Comparison of ENCODE assay signal across 1 cellular context in the genomic region with DNA sequence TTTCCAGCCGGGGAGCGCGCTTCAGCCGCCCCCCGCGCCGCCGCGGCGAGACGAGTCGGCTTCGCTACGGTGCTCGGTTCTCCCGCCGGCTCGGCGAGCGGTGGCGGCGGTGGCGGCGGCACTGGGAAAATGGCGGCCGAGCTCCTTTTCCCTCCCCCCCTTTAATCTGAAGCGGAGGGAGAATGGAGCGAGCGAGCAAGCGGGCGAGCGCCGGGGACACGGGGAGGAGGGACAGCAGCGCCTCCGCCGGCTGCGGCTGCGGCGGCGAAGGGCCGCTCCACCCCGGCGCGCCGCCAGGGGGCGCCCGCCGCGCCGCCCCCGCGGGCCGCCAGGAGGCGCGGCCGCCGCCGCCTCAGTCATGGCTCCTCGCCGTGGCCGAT.
TF ChIP-seq lines count a peak whose summit lies in the region.

Gene KANSL1, minus strand, starts transcription at position 184 of the 380 bp plus-strand sequence. CDS start 21,286 bp downstream, outside the sequence.

TF ChIP-seq in HepG2, 621 proteins besides CTCF, POLR2A, EP300 and RAD21 (continued from another document and continues in another):
- TF ChIP-seq, protein P1, sequence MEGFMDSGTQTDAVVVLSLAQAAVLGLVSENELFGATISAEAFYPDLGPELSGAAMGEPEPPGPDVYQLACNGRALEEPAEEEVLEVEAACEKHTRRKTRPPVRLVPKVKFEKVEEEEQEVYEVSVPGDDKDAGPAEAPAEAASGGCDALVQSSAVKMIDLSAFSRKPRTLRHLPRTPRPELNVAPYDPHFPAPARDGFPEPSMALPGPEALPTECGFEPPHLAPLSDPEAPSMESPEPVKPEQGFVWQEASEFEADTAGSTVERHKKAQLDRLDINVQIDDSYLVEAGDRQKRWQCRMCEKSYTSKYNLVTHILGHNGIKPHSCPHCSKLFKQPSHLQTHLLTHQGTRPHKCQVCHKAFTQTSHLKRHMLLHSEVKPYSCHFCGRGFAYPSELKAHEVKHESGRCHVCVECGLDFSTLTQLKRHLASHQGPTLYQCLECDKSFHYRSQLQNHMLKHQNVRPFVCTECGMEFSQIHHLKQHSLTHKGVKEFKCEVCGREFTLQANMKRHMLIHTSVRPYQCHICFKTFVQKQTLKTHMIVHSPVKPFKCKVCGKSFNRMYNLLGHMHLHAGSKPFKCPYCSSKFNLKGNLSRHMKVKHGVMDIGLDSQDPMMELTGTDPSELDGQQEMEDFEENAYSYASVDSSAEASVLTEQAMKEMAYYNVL (CRISPR knock-in tag; IDR thresholded peaks at IDR 0.05; ENCODE audit: borderline replicate concordance), result 0 out of 2 replicates have a peak, but pooled peaks have one; percentile 6
- TF ChIP-seq ATF7-NPFF (CRISPR knock-in tag; IDR thresholded peaks at IDR 0.05; ENCODE audit: low read depth) (peak; percentile 62; the same call in 1 of the 2 replicates), RXRB (CRISPR knock-in tag; IDR thresholded peaks at IDR 0.05; ENCODE audit: borderline replicate concordance) (0 out of 2 replicates have a peak, but pooled peaks have one; percentile 9), KLF6 (CRISPR knock-in tag; IDR thresholded peaks at IDR 0.05) (peak; percentile 61; the same call in 1 of the 2 replicates), RNF2 (conservative IDR thresholded peaks at IDR 0.05; ENCODE audit: low read depth) (no peak), NR0B2 (CRISPR knock-in tag; IDR thresholded peaks at IDR 0.05) (no peak; the same call in 1 of the 2 replicates), TCF12 (IDR thresholded peaks at IDR 0.05) (no peak), TCF12 (CRISPR knock-in tag; IDR thresholded peaks at IDR 0.05) (peak; percentile 36; the same call in 1 of the 2 replicates), SOX13 (IDR thresholded peaks at IDR 0.05) (0 out of 2 replicates have a peak, but pooled peaks have one; percentile 26), SOX13 (CRISPR knock-in tag; conservative IDR thresholded peaks at IDR 0.05 in 1 of 2, IDR thresholded peaks at IDR 0.05 in 1 of 2) (no peak), ZNF580 (CRISPR knock-in tag; IDR thresholded peaks at IDR 0.05; ENCODE audit: borderline replicate concordance, low read depth) (0 out of 2 replicates have a peak, but pooled peaks have one; percentile 5), ZNF331 (CRISPR knock-in tag; IDR thresholded peaks at IDR 0.05) (peak; percentile 62; the same call in 1 of the 2 replicates), SRSF1 (optimal IDR thresholded peaks at IDR 0.05; ENCODE audit: low read depth, low read length) (peak; percentile 17), ZNF569 (CRISPR knock-in tag; IDR thresholded peaks at IDR 0.05; ENCODE audit: borderline replicate concordance) (no peak), ZNF691 (CRISPR knock-in tag; IDR thresholded peaks at IDR 0.05; ENCODE audit: borderline replicate concordance, low read depth) (no peak), ZNF354B (CRISPR knock-in tag; IDR thresholded peaks at IDR 0.05) (no peak), HOXA3 (CRISPR knock-in tag; IDR thresholded peaks at IDR 0.05) (peak; percentile 86), SYNCRIP (IDR thresholded peaks at IDR 0.05; ENCODE audit: insufficient read depth, low read depth, low read length) (no peak), CHD2 (IDR thresholded peaks at IDR 0.05; ENCODE audit: low read depth, low read length) (0 out of 2 replicates have a peak, but pooled peaks have one; percentile 58), SETDB1 (CRISPR knock-in tag; IDR thresholded peaks at IDR 0.05; ENCODE audit: borderline replicate concordance) (no peak), CBX2 (IDR thresholded peaks at IDR 0.05; ENCODE audit: low read depth, low read length) (no peak), CBX2 (CRISPR knock-in tag; IDR thresholded peaks at IDR 0.05; ENCODE audit: low read depth) (no peak), ATF2 (CRISPR knock-in tag; IDR thresholded peaks at IDR 0.05) (no peak; the same call in 1 of the 2 replicates), ZFP82 (CRISPR knock-in tag; IDR thresholded peaks at IDR 0.05; ENCODE audit: borderline replicate concordance) (0 out of 2 replicates have a peak, but pooled peaks have one; percentile 2), ZNF674 (CRISPR knock-in tag; IDR thresholded peaks at IDR 0.05; ENCODE audit: low read depth) (peak; percentile 39; the same call in 1 of the 2 replicates), ZNF792 (CRISPR knock-in tag; IDR thresholded peaks at IDR 0.05) (no peak), ZNF275 (CRISPR knock-in tag; IDR thresholded peaks at IDR 0.05; ENCODE audit: borderline replicate concordance) (0 out of 2 replicates have a peak, but pooled peaks have one; percentile 31), ZNF746 (CRISPR knock-in tag; IDR thresholded peaks at IDR 0.05) (peak; percentile 62), GATAD2A (CRISPR knock-in tag; IDR thresholded peaks at IDR 0.05) (no peak), KLF15 (CRISPR knock-in tag; IDR thresholded peaks at IDR 0.05; ENCODE audit: borderline replicate concordance) (0 out of 2 replicates have a peak, but pooled peaks have one; percentile 31), ZNF333 (CRISPR knock-in tag; IDR thresholded peaks at IDR 0.05; ENCODE audit: borderline replicate concordance) (0 out of 2 replicates have a peak, but pooled peaks have one; percentile 11)
- TF ChIP-seq, protein P2, sequence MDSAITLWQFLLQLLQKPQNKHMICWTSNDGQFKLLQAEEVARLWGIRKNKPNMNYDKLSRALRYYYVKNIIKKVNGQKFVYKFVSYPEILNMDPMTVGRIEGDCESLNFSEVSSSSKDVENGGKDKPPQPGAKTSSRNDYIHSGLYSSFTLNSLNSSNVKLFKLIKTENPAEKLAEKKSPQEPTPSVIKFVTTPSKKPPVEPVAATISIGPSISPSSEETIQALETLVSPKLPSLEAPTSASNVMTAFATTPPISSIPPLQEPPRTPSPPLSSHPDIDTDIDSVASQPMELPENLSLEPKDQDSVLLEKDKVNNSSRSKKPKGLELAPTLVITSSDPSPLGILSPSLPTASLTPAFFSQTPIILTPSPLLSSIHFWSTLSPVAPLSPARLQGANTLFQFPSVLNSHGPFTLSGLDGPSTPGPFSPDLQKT (CRISPR knock-in tag; IDR thresholded peaks at IDR 0.05; ENCODE audit: borderline replicate concordance), result no peak
- TF ChIP-seq, protein P3, sequence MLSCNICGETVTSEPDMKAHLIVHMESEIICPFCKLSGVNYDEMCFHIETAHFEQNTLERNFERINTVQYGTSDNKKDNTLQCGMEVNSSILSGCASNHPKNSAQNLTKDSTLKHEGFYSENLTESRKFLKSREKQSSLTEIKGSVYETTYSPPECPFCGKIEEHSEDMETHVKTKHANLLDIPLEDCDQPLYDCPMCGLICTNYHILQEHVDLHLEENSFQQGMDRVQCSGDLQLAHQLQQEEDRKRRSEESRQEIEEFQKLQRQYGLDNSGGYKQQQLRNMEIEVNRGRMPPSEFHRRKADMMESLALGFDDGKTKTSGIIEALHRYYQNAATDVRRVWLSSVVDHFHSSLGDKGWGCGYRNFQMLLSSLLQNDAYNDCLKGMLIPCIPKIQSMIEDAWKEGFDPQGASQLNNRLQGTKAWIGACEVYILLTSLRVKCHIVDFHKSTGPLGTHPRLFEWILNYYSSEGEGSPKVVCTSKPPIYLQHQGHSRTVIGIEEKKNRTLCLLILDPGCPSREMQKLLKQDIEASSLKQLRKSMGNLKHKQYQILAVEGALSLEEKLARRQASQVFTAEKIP (CRISPR knock-in tag; IDR thresholded peaks at IDR 0.05; ENCODE audit: borderline replicate concordance), result no peak
- TF ChIP-seq, protein P4, sequence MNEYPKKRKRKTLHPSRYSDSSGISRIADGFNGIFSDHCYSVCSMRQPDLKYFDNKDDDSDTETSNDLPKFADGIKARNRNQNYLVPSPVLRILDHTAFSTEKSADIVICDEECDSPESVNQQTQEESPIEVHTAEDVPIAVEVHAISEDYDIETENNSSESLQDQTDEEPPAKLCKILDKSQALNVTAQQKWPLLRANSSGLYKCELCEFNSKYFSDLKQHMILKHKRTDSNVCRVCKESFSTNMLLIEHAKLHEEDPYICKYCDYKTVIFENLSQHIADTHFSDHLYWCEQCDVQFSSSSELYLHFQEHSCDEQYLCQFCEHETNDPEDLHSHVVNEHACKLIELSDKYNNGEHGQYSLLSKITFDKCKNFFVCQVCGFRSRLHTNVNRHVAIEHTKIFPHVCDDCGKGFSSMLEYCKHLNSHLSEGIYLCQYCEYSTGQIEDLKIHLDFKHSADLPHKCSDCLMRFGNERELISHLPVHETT (CRISPR knock-in tag; conservative IDR thresholded peaks at IDR 0.05), result peak; percentile 75; the same call in 1 of the 2 replicates
- TF ChIP-seq, protein P5, sequence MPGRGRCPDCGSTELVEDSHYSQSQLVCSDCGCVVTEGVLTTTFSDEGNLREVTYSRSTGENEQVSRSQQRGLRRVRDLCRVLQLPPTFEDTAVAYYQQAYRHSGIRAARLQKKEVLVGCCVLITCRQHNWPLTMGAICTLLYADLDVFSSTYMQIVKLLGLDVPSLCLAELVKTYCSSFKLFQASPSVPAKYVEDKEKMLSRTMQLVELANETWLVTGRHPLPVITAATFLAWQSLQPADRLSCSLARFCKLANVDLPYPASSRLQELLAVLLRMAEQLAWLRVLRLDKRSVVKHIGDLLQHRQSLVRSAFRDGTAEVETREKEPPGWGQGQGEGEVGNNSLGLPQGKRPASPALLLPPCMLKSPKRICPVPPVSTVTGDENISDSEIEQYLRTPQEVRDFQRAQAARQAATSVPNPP (CRISPR knock-in tag; IDR thresholded peaks at IDR 0.05), result peak; percentile 46; the same call in 1 of the 2 replicates
- TF ChIP-seq, protein P6, sequence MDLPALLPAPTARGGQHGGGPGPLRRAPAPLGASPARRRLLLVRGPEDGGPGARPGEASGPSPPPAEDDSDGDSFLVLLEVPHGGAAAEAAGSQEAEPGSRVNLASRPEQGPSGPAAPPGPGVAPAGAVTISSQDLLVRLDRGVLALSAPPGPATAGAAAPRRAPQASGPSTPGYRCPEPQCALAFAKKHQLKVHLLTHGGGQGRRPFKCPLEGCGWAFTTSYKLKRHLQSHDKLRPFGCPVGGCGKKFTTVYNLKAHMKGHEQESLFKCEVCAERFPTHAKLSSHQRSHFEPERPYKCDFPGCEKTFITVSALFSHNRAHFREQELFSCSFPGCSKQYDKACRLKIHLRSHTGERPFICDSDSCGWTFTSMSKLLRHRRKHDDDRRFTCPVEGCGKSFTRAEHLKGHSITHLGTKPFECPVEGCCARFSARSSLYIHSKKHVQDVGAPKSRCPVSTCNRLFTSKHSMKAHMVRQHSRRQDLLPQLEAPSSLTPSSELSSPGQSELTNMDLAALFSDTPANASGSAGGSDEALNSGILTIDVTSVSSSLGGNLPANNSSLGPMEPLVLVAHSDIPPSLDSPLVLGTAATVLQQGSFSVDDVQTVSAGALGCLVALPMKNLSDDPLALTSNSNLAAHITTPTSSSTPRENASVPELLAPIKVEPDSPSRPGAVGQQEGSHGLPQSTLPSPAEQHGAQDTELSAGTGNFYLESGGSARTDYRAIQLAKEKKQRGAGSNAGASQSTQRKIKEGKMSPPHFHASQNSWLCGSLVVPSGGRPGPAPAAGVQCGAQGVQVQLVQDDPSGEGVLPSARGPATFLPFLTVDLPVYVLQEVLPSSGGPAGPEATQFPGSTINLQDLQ (CRISPR knock-in tag; IDR thresholded peaks at IDR 0.05), result no peak; the same call in 1 of the 2 replicates
- TF ChIP-seq, protein P7, sequence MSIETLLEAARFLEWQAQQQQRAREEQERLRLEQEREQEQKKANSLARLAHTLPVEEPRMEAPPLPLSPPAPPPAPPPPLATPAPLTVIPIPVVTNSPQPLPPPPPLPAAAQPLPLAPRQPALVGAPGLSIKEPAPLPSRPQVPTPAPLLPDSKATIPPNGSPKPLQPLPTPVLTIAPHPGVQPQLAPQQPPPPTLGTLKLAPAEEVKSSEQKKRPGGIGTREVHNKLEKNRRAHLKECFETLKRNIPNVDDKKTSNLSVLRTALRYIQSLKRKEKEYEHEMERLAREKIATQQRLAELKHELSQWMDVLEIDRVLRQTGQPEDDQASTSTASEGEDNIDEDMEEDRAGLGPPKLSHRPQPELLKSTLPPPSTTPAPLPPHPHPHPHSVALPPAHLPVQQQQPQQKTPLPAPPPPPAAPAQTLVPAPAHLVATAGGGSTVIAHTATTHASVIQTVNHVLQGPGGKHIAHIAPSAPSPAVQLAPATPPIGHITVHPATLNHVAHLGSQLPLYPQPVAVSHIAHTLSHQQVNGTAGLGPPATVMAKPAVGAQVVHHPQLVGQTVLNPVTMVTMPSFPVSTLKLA (IDR thresholded peaks at IDR 0.05), result 0 out of 2 replicates have a peak, but pooled peaks have one; percentile 12
- TF ChIP-seq, protein P8, sequence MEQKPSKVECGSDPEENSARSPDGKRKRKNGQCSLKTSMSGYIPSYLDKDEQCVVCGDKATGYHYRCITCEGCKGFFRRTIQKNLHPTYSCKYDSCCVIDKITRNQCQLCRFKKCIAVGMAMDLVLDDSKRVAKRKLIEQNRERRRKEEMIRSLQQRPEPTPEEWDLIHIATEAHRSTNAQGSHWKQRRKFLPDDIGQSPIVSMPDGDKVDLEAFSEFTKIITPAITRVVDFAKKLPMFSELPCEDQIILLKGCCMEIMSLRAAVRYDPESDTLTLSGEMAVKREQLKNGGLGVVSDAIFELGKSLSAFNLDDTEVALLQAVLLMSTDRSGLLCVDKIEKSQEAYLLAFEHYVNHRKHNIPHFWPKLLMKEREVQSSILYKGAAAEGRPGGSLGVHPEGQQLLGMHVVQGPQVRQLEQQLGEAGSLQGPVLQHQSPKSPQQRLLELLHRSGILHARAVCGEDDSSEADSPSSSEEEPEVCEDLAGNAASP (CRISPR knock-in tag; IDR thresholded peaks at IDR 0.05; ENCODE audit: borderline replicate concordance), result no peak
